ENCODE assay signal across 31 cellular contexts in genomic region chrX:68358679-68359078, GRCh38.
"Had no signal": no experiment of that assay in that cellular context is flagged by ENCODE, and none has a peak within 500 bp of the region (broad histone marks: within the 10 kb centered on the region; RNA-seq: fewer than 3 reads in every experiment).

No MANE protein-coding gene starts in this region.

- H3K27ac ChIP-seq: body of pancreas, colonic mucosa, esophagus muscularis mucosa, WERI-Rb-1 had no signal

- H3K4me1 Mint-ChIP-seq: activated B cell treated with CpG ODN at 0.5 μM for 24 hours; activated naive CD4-positive, alpha-beta T cell treated with anti-CD3 and anti-CD28 coated beads, Interleukin-2, amount 10 ng/mL, durations not matched to agents 7 days and 5 days; activated naive CD8-positive, alpha-beta T cell treated with anti-CD3 and anti-CD28 coated beads, Interleukin-2, amount 10 ng/mL, durations not matched to agents 7 days and 5 days; endodermal cell; T-helper 17 cell had no signal

- H3K9me3 Mint-ChIP-seq: activated B cell treated with CpG ODN at 0.5 μM for 24 hours; activated CD4-positive, alpha-beta memory T cell treated with anti-CD3 and anti-CD28 coated beads for 36 hours; activated naive CD4-positive, alpha-beta T cell treated with anti-CD3 and anti-CD28 coated beads, Interleukin-2, amount 10 ng/mL, durations not matched to agents 7 days and 5 days; activated naive CD4-positive, alpha-beta T cell treated with anti-CD3 and anti-CD28 coated beads, Interleukin-2, amount 50 U/mL, for 72 hours; activated T-cell treated with anti-CD3 and anti-CD28 coated beads, Interleukin-2, amount 50 U/mL, for 24 hours; activated T-cell treated with anti-CD3 and anti-CD28 coated beads, Interleukin-2, amount 50 U/mL, for 72 hours; T-helper 2 cell treated with Interferon-gamma antibody and Interleukin-4, amounts not matched to agents 5 μg/mL and 100 μg/mL, for 36 hours had no signal

- H3K27me3 Mint-ChIP-seq: activated B cell treated with CpG ODN at 0.5 μM for 24 hours; activated CD4-positive, alpha-beta memory T cell treated with anti-CD3 and anti-CD28 coated beads for 36 hours; activated naive CD4-positive, alpha-beta T cell treated with anti-CD3 and anti-CD28 coated beads, Interleukin-2, amount 10 ng/mL, durations not matched to agents 7 days and 5 days; activated naive CD8-positive, alpha-beta T cell treated with anti-CD3 and anti-CD28 coated beads, Interleukin-2, amount 10 ng/mL, durations not matched to agents 7 days and 5 days; T-helper 17 cell had no signal

- H3K9me3 ChIP-seq: body of pancreas, colonic mucosa, esophagus muscularis mucosa had no signal

- H3K36me3 ChIP-seq: colonic mucosa, esophagus muscularis mucosa, WERI-Rb-1 had no signal

- H3K4me3 Mint-ChIP-seq: activated B cell treated with CpG ODN at 0.5 μM for 24 hours; activated CD4-positive, alpha-beta memory T cell treated with anti-CD3 and anti-CD28 coated beads for 36 hours; activated CD8-positive, alpha-beta T cell treated with anti-CD3 and anti-CD28 coated beads, Interleukin-2, amount 10 ng/mL, durations not matched to agents 7 days and 5 days; activated naive CD4-positive, alpha-beta T cell treated with anti-CD3 and anti-CD28 coated beads, Interleukin-2, amount 10 ng/mL, durations not matched to agents 7 days and 5 days; activated naive CD8-positive, alpha-beta T cell treated with anti-CD3 and anti-CD28 coated beads, Interleukin-2, amount 10 ng/mL, durations not matched to agents 7 days and 5 days; activated T-cell treated with anti-CD3 and anti-CD28 coated beads, Interleukin-2, amount 50 U/mL, for 24 hours; activated T-cell treated with anti-CD3 and anti-CD28 coated beads, Interleukin-2, amount 50 U/mL, for 72 hours; endodermal cell; T-helper 17 cell; T-helper 2 cell treated with Interferon-gamma antibody and Interleukin-4, amounts not matched to agents 5 μg/mL and 100 μg/mL, for 36 hours had no signal

- H3K4me1 ChIP-seq: colonic mucosa had no signal

- H3K27ac Mint-ChIP-seq: activated B cell treated with CpG ODN at 0.5 μM for 24 hours; activated CD4-positive, alpha-beta memory T cell treated with anti-CD3 and anti-CD28 coated beads for 36 hours; activated CD8-positive, alpha-beta T cell treated with anti-CD3 and anti-CD28 coated beads, Interleukin-2, amount 10 ng/mL, durations not matched to agents 7 days and 5 days; activated naive CD4-positive, alpha-beta T cell treated with anti-CD3 and anti-CD28 coated beads, Interleukin-2, amount 10 ng/mL, durations not matched to agents 7 days and 5 days; activated naive CD4-positive, alpha-beta T cell treated with anti-CD3 and anti-CD28 coated beads, Interleukin-2, amount 50 U/mL, for 72 hours; activated naive CD8-positive, alpha-beta T cell treated with anti-CD3 and anti-CD28 coated beads, Interleukin-2, amount 10 ng/mL, durations not matched to agents 7 days and 5 days; activated T-cell treated with anti-CD3 and anti-CD28 coated beads, Interleukin-2, amount 50 U/mL, for 24 hours; activated T-cell treated with anti-CD3 and anti-CD28 coated beads, Interleukin-2, amount 50 U/mL, for 72 hours; endodermal cell; T-helper 17 cell; T-helper 2 cell treated with Interferon-gamma antibody and Interleukin-4, amounts not matched to agents 5 μg/mL and 100 μg/mL, for 36 hours had no signal

- ATAC-seq: activated CD4-positive, CD25-positive, alpha-beta regulatory T cell treated with anti-CD3 and anti-CD28 coated beads, Interleukin-2, amount 50 U/mL, for 24 hours; activated CD8-positive, alpha-beta T cell treated with anti-CD3 and anti-CD28 coated beads, Interleukin-2, amount 10 ng/mL, durations not matched to agents 7 days and 5 days; activated naive CD4-positive, alpha-beta T cell treated with anti-CD3 and anti-CD28 coated beads, Interleukin-2, amount 50 U/mL, for 72 hours; activated T-cell treated with anti-CD3 and anti-CD28 coated beads, Interleukin-2, amount 50 U/mL, for 72 hours; body of pancreas; T-helper 17 cell had no signal

- H3K27me3 ChIP-seq: body of pancreas, colonic mucosa, esophagus muscularis mucosa had no signal

- FAIRE-seq: frontal cortex had no signal

- DNase-seq: activated B cell treated with CpG ODN at 0.5 μM for 24 hours; activated CD4-positive, alpha-beta memory T cell treated with anti-CD3 and anti-CD28 coated beads for 36 hours; activated CD4-positive, alpha-beta T cell treated with anti-CD3 and anti-CD28 coated beads for 48 hours; activated CD8-positive, alpha-beta memory T cell treated with anti-CD3 and anti-CD28 coated beads, Interleukin-2, amount 50 U/mL, for 48 hours; activated CD8-positive, alpha-beta T cell treated with anti-CD3 and anti-CD28 coated beads, Interleukin-2, amount 10 ng/mL, durations not matched to agents 7 days and 5 days; activated gamma-delta T cell; activated naive CD4-positive, alpha-beta T cell; activated naive CD4-positive, alpha-beta T cell treated with anti-CD3 and anti-CD28 coated beads, Interleukin-2, amount 10 ng/mL, durations not matched to agents 7 days and 5 days; activated naive CD8-positive, alpha-beta T cell treated with anti-CD3 and anti-CD28 coated beads, Interleukin-2, amount 10 ng/mL, durations not matched to agents 7 days and 5 days; activated T-cell treated with anti-CD3 and anti-CD28 coated beads for 4 hours; activated T-cell treated with anti-CD3 and anti-CD28 coated beads, Interleukin-2, amount 50 U/mL, for 24 hours; activated T-cell treated with anti-CD3 and anti-CD28 coated beads, Interleukin-2, amount 50 U/mL, for 72 hours; amniotic stem cell; anterior cingulate cortex; body of pancreas; caudate nucleus; colonic mucosa; effector memory CD4-positive, alpha-beta T cell; endodermal cell; erythroblast; foreskin fibroblast; head of caudate nucleus; T-helper 1 cell; T-helper 17 cell; T1000; WERI-Rb-1 had no signal

- H3K4me3 ChIP-seq: body of pancreas, colonic mucosa, esophagus muscularis mucosa had no signal

- H3K36me3 Mint-ChIP-seq: activated CD4-positive, alpha-beta memory T cell treated with anti-CD3 and anti-CD28 coated beads for 36 hours; activated naive CD4-positive, alpha-beta T cell treated with anti-CD3 and anti-CD28 coated beads, Interleukin-2, amount 10 ng/mL, durations not matched to agents 7 days and 5 days; activated naive CD4-positive, alpha-beta T cell treated with anti-CD3 and anti-CD28 coated beads, Interleukin-2, amount 50 U/mL, for 72 hours; activated naive CD8-positive, alpha-beta T cell treated with anti-CD3 and anti-CD28 coated beads, Interleukin-2, amount 10 ng/mL, durations not matched to agents 7 days and 5 days had no signal
